1 cellular context compared by ENCODE assay signal in the genomic region with DNA sequence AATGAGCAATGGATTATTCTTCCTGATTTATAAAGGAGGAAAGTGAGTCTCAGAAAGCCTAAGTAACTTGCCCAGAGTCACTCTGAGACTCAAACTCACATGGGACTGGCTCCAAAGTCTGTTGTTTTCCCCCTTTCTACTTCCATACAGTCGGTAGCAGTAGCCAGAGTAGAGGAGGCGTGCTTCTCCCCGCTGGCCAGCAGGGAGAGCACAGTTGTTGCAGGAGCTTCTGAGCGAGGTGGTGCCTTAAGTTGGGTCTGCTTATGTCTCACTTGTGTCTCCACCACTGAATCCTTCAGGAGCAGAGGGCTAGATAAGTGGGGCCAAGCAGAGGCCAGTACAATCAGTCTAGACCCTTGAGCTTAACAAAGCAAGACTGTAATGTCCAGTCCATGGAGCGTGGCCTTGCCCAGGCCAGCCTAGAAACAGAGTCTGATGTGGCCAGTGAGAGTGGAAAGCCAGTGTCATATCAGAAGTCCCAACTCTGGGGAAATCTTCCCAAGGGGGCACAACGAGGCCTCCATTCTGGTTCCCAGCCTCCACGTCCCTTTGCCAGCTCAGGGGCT.
TF ChIP-seq lines count a peak whose summit lies in the region.

No MANE protein-coding gene starts in this region.

TF ChIP-seq in HEK293, 187 proteins besides CTCF, POLR2A, EP300 and RAD21 (continued from another document):
- TF ChIP-seq, protein P1, sequence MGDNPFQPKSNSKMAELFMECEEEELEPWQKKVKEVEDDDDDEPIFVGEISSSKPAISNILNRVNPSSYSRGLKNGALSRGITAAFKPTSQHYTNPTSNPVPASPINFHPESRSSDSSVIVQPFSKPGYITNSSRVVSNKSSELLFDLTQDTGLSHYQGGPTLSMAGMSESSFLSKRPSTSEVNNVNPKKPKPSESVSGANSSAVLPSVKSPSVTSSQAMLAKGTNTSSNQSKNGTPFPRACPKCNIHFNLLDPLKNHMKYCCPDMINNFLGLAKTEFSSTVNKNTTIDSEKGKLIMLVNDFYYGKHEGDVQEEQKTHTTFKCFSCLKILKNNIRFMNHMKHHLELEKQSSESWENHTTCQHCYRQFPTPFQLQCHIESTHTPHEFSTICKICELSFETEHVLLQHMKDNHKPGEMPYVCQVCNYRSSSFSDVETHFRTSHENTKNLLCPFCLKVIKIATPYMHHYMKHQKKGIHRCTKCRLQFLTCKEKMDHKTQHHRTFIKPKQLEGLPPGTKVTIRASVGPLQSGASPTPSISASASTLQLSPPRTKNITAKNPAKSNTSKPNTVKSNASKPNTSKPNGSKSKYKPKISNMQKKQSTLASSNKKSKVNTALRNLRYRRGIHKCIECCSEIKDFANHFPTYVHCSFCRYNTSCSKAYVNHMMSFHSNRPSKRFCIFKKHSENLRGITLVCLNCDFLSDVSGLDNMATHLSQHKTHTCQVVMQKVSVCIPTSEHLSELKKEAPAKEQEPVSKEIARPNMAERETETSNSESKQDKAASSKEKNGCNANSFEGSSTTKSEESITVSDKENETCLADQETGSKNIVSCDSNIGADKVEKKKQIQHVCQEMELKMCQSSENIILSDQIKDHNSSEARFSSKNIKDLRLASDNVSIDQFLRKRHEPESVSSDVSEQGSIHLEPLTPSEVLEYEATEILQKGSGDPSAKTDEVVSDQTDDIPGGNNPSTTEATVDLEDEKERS (tag by site-specific recombination; IDR thresholded peaks at IDR 0.05): no peak
- no peak for TF ChIP-seq ZNF433 (tag by site-specific recombination; IDR thresholded peaks at IDR 0.05; ENCODE audit: low read depth)
- no peak for TF ChIP-seq TRIM28 (IDR thresholded peaks at IDR 0.05; ENCODE audit: borderline replicate concordance, low read length)
- TF ChIP-seq ZNF548 (tag by site-specific recombination; IDR thresholded peaks at IDR 0.05): no peak
- TF ChIP-seq HOXA7 (CRISPR knock-in tag; IDR thresholded peaks at IDR 0.05; ENCODE audit: borderline replicate concordance): no peak
- TF ChIP-seq, protein P2, sequence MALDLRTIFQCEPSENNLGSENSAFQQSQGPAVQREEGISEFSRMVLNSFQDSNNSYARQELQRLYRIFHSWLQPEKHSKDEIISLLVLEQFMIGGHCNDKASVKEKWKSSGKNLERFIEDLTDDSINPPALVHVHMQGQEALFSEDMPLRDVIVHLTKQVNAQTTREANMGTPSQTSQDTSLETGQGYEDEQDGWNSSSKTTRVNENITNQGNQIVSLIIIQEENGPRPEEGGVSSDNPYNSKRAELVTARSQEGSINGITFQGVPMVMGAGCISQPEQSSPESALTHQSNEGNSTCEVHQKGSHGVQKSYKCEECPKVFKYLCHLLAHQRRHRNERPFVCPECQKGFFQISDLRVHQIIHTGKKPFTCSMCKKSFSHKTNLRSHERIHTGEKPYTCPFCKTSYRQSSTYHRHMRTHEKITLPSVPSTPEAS (tag by site-specific recombination; IDR thresholded peaks at IDR 0.05): no peak
- no peak for TF ChIP-seq ZFP37 (tag by site-specific recombination; IDR thresholded peaks at IDR 0.05)
- TF ChIP-seq KLF9 (tag by site-specific recombination; IDR thresholded peaks at IDR 0.05; ENCODE audit: low read depth): no peak
- TF ChIP-seq, protein P3, sequence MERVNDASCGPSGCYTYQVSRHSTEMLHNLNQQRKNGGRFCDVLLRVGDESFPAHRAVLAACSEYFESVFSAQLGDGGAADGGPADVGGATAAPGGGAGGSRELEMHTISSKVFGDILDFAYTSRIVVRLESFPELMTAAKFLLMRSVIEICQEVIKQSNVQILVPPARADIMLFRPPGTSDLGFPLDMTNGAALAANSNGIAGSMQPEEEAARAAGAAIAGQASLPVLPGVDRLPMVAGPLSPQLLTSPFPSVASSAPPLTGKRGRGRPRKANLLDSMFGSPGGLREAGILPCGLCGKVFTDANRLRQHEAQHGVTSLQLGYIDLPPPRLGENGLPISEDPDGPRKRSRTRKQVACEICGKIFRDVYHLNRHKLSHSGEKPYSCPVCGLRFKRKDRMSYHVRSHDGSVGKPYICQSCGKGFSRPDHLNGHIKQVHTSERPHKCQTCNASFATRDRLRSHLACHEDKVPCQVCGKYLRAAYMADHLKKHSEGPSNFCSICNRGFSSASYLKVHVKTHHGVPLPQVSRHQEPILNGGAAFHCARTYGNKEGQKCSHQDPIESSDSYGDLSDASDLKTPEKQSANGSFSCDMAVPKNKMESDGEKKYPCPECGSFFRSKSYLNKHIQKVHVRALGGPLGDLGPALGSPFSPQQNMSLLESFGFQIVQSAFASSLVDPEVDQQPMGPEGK (tag by site-specific recombination; IDR thresholded peaks at IDR 0.05): no peak
- TF ChIP-seq, protein P4, sequence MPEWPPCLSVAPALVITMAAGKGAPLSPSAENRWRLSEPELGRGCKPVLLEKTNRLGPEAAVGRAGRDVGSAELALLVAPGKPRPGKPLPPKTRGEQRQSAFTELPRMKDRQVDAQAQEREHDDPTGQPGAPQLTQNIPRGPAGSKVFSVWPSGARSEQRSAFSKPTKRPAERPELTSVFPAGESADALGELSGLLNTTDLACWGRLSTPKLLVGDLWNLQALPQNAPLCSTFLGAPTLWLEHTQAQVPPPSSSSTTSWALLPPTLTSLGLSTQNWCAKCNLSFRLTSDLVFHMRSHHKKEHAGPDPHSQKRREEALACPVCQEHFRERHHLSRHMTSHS (tag by site-specific recombination; IDR thresholded peaks at IDR 0.05): no peak
- no peak for TF ChIP-seq ZNF623 (tag by site-specific recombination; IDR thresholded peaks at IDR 0.05)
